ENCODE assay signal across 7 cellular contexts in genomic region chr2:171522804-171523338, GRCh38. TPM values are rescaled to one million over a fixed set of nuclear protein-coding genes. Genes with fewer than 3 reads are reported as not detected.
DNase-seq lines count a peak whose midpoint lies in the region; ATAC-seq, FAIRE-seq and TF ChIP-seq lines count a peak whose summit lies in the region.

No MANE protein-coding gene starts in this region.

- H3K4me1 ChIP-seq in GM23338 (ENCODE audit: insufficient read depth): peaks cover 18% of the 10 kb centered on the region

- H3K9me3 Mint-ChIP-seq in GM23338: no peaks in the 10 kb centered on the region
- H3K9me3 Mint-ChIP-seq in stimulated activated memory B cell treated with anti-CD40 and anti-IgM and Interleukin-4, amounts not matched to agents 10 μg/mL and 1 μg/mL and 100 μg/mL, for 72 hours: no peaks in the 10 kb centered on the region

- H3K79me2 ChIP-seq in GM23338 (replicated peaks; ENCODE audit: insufficient read depth): peaks cover 34% of the 10 kb centered on the region

- H3K4me3 Mint-ChIP-seq in GM23338: peak overlapping the region; percentile 96
- peak overlapping the region; percentile 74 for H3K4me3 Mint-ChIP-seq in stimulated activated memory B cell treated with anti-CD40 and anti-IgM and Interleukin-4, amounts not matched to agents 10 μg/mL and 1 μg/mL and 100 μg/mL, for 72 hours

- H3K9me2 ChIP-seq in GM23338 (ENCODE audit: insufficient read depth): no peaks in the 10 kb centered on the region

- H3K27ac ChIP-seq in GM23338 (ENCODE audit: low read depth): peak overlapping the region; percentile 84

- DNase-seq in GM12891 (ENCODE audit: insufficient read length, low spot score) (peak; percentile 43), GM23338 (ENCODE audit: low spot score) (peak; percentile 63), OCI-M1 (lab: John Stamatoyannopoulos, UW) (peak; percentile 70), choroid plexus epithelial cell (ENCODE audit: low read depth) (peak; percentile 58), left kidney (ENCODE audit: low read depth, low spot score) (peak; percentile 76), kidney glomerular epithelial cell (lab: John Stamatoyannopoulos, UW) (no peak)

- H4K20me1 ChIP-seq in GM23338 (replicated peaks; ENCODE audit: insufficient read depth): no peaks in the 10 kb centered on the region

- no peak for TF ChIP-seq CTCF in GM23338 (conservative IDR thresholded peaks at IDR 0.05; ENCODE audit: low read depth in 2 of 2)
- no peak for TF ChIP-seq CTCF in choroid plexus epithelial cell (conservative IDR thresholded peaks at IDR 0.05; ENCODE audit: low read depth, low read length)

- H3K27me3 Mint-ChIP-seq in GM23338 (ENCODE audit: insufficient read depth, low read depth, poor library complexity): peaks cover 13% of the 10 kb centered on the region
- peaks cover 71% of the 10 kb centered on the region for H3K27me3 Mint-ChIP-seq in stimulated activated memory B cell treated with anti-CD40 and anti-IgM and Interleukin-4, amounts not matched to agents 10 μg/mL and 1 μg/mL and 100 μg/mL, for 72 hours

- H3K27ac Mint-ChIP-seq in GM23338: no peak overlapping the region
- H3K27ac Mint-ChIP-seq in stimulated activated memory B cell treated with anti-CD40 and anti-IgM and Interleukin-4, amounts not matched to agents 10 μg/mL and 1 μg/mL and 100 μg/mL, for 72 hours: no peak overlapping the region

- H3K4me3 ChIP-seq in GM23338 (peak overlapping the region; percentile 97), choroid plexus epithelial cell (ENCODE audit: low read depth, low read length) (peak overlapping the region; percentile 85)

- peak; percentile 77 for FAIRE-seq in GM12891 (lab: Jason Lieb, UNC)

- H3K4me2 ChIP-seq in GM23338: peak overlapping the region; percentile 90

- H3K36me3 ChIP-seq in GM23338 (ENCODE audit: insufficient read depth): no peaks in the 10 kb centered on the region

- H3K4me1 Mint-ChIP-seq in GM23338: peaks cover 30% of the 10 kb centered on the region
- peaks cover 13% of the 10 kb centered on the region for H3K4me1 Mint-ChIP-seq in stimulated activated memory B cell treated with anti-CD40 and anti-IgM and Interleukin-4, amounts not matched to agents 10 μg/mL and 1 μg/mL and 100 μg/mL, for 72 hours

- no peaks in the 10 kb centered on the region; the same call in 2 of the 3 replicates for H3K36me3 Mint-ChIP-seq in GM23338 (ENCODE audit: low read depth)
- H3K36me3 Mint-ChIP-seq in stimulated activated memory B cell treated with anti-CD40 and anti-IgM and Interleukin-4, amounts not matched to agents 10 μg/mL and 1 μg/mL and 100 μg/mL, for 72 hours: peaks cover 4% of the 10 kb centered on the region

- 0 out of 2 replicates have a peak, but pooled peaks cover 3% of the 10 kb centered on the region for H3F3A ChIP-seq in GM23338 (replicated peaks; ENCODE audit: low read depth)

- H2AFZ ChIP-seq in GM23338: peak overlapping the region; percentile 91

- H3K27me3 ChIP-seq in GM23338 (ENCODE audit: insufficient read depth): no peaks in the 10 kb centered on the region

- peak; percentile 65 for ATAC-seq in GM23338
- peak; percentile 42 for ATAC-seq in stimulated activated memory B cell treated with anti-CD40 and anti-IgM and Interleukin-4, amounts not matched to agents 10 μg/mL and 1 μg/mL and 100 μg/mL, for 72 hours

- TF ChIP-seq POLR2A in GM12891 (IDR thresholded peaks at IDR 0.05; ENCODE audit: low read depth, low read length): no peak

TF ChIP-seq in GM12891, 5 proteins besides CTCF, POLR2A, EP300 and RAD21:
- TF ChIP-seq PAX5 (IDR thresholded peaks at IDR 0.05; ENCODE audit: insufficient read depth, low read length, severe bottlenecking) (no peak), TAF1 (IDR thresholded peaks at IDR 0.05; ENCODE audit: low read depth, low read length) (peak; percentile 45; the same call in 1 of the 2 replicates), POU2F2 (IDR thresholded peaks at IDR 0.05; ENCODE audit: low read depth, low read length) (no peak), SPI1 (IDR thresholded peaks at IDR 0.05; ENCODE audit: low read depth, low read length) (0 out of 2 replicates have a peak, but pooled peaks have one; percentile 2), POLR2AphosphoS5 (IDR thresholded peaks at IDR 0.05; ENCODE audit: low read depth, low read length) (no peak)

TF ChIP-seq in GM23338, 12 proteins besides CTCF, POLR2A, EP300 and RAD21:
- TF ChIP-seq STAT1 (IDR thresholded peaks at IDR 0.05; ENCODE audit: unreplicated experiment) (no peak), NANOG (IDR thresholded peaks at IDR 0.05; ENCODE audit: borderline replicate concordance) (no peak), ZNF462 (CRISPR knock-in tag; IDR thresholded peaks at IDR 0.05) (no peak), JUNB (IDR thresholded peaks at IDR 0.05; ENCODE audit: unreplicated experiment) (no peak), ZNF331 (CRISPR knock-in tag; IDR thresholded peaks at IDR 0.05; ENCODE audit: low read depth) (no peak), EZH2phosphoT487 (IDR thresholded peaks at IDR 0.05; ENCODE audit: unreplicated experiment) (no peak), CREB1 (CRISPR knock-in tag; IDR thresholded peaks at IDR 0.05; ENCODE audit: low read depth) (no peak), ZNF114 (CRISPR knock-in tag; IDR thresholded peaks at IDR 0.05) (no peak), ETS1 (IDR thresholded peaks at IDR 0.05) (no peak), POLR2AphosphoS5 (IDR thresholded peaks at IDR 0.05; ENCODE audit: low read depth) (no peak)

RNA-seq across cellular contexts. Expression of gene CYBRD1, which starts 0.6 kb away (rescaled TPM):
- polyA plus RNA-seq in GM12891 (2012; ENCODE audit: low read depth, missing spikeins): 17.5 TPM
- 5.3 and 8.2 TPM in 2 replicates for total RNA-seq in GM23338 (2014; rRNA removed; shearing (Covaris generic))
- 3.4 and 3.7 TPM in 2 replicates for polyA plus RNA-seq in GM23338 (2016; fragmentation: Nextera tagmentation; extraction: Ambion mirVana)
